Comparison of ENCODE assay signal across 22 cellular contexts in genomic region chrX:25206761-25207160, GRCh38.
DNase-seq lines count a peak whose midpoint lies in the region; ATAC-seq and TF ChIP-seq lines count a peak whose summit lies in the region.
"Had no signal": no experiment of that assay in that cellular context is flagged by ENCODE, and none has a peak within 500 bp of the region (broad histone marks: within the 10 kb centered on the region; RNA-seq: fewer than 3 reads in every experiment).

No MANE protein-coding gene starts in this region.

- H3K9me2 ChIP-seq in OCI-LY7 (ENCODE audit: insufficient read depth, low read length), result no peaks in the 10 kb centered on the region

- TF ChIP-seq CTCF in OCI-LY7 (conservative IDR thresholded peaks at IDR 0.05; ENCODE audit: low read length), result no peak

- no peaks in the 10 kb centered on the region for H3K36me3 ChIP-seq in NT2/D1 (ENCODE audit: insufficient read depth, insufficient read length, low read length)
- no peaks in the 10 kb centered on the region for H3K36me3 ChIP-seq in OCI-LY7 (ENCODE audit: insufficient read depth, low read length)
- H3K36me3 ChIP-seq: BLaER1 treated with 17β-estradiol and CSF1 and Interleukin-3, amounts not matched to agents 10 nM and 100 nM; esophagus squamous epithelium; stomach had no signal

- no peak overlapping the region for H3K27ac ChIP-seq in OCI-LY7 (ENCODE audit: low read depth, low read length, poor library complexity, severe bottlenecking)
- H3K27ac ChIP-seq: BLaER1 treated with 17β-estradiol and CSF1 and Interleukin-3, amounts not matched to agents 10 nM and 100 nM; body of pancreas; esophagus squamous epithelium; stomach had no signal

- no peak overlapping the region for H2AFZ ChIP-seq in OCI-LY7 (ENCODE audit: low read length)

- no peak overlapping the region for H3K4me2 ChIP-seq in OCI-LY7 (ENCODE audit: low read length)
- H3K4me2 ChIP-seq: BLaER1 treated with 17β-estradiol and CSF1 and Interleukin-3, amounts not matched to agents 10 nM and 100 nM had no signal

- DNase-seq in ELR (ENCODE audit: low read depth) (peak; percentile 54), NT2/D1 (ENCODE audit: low read depth, low spot score) (peak; percentile 2), dedifferentiated amniotic fluid mesenchymal stem cell (ENCODE audit: extremely low spot score) (peak; percentile 50), non-pigmented ciliary epithelial cell (ENCODE audit: low read depth) (peak; percentile 1), GF-D8 (lab: John Stamatoyannopoulos, UW) (no peak), OCI-LY7 (ENCODE audit: low spot score) (no peak), activated T-cell treated with anti-CD3 and anti-CD28 coated beads for 4 hours (no peak)
- DNase-seq: activated CD8-positive, alpha-beta memory T cell treated with anti-CD3 and anti-CD28 coated beads, Interleukin-2, amount 10 ng/mL, durations not matched to agents 7 days and 5 days; activated gamma-delta T cell; body of pancreas; DMS79; esophagus squamous epithelium; hypothalamus; left ventricle myocardium superior; NCI-H187 treated with DMSO at 0.1 percent for 48 hours; NCI-H526; stimulated activated CD4-positive, alpha-beta T cell treated with anti-CD3 and anti-CD28 coated beads, Interleukin-15, amount 100 ng/mL, for 24 hours; stomach; T-helper 1 cell had no signal

- no peaks in the 10 kb centered on the region for H4K20me1 ChIP-seq in OCI-LY7 (ENCODE audit: insufficient read depth, low read length)
- H4K20me1 ChIP-seq: BLaER1 treated with 17β-estradiol and CSF1 and Interleukin-3, amounts not matched to agents 10 nM and 100 nM had no signal

- no peaks in the 10 kb centered on the region for H3K27me3 ChIP-seq in NT2/D1 (ENCODE audit: insufficient read depth, insufficient read length)
- H3K27me3 ChIP-seq: body of pancreas, esophagus squamous epithelium, stomach had no signal

- CTCF ChIA-PET in OCI-LY7 (lab: Charles Lee; ENCODE audit: unreplicated experiment), result no interaction called here

- POLR2A ChIA-PET in OCI-LY7 (lab: Charles Lee), result no interaction called here

- H3K4me3 ChIP-seq in NT2/D1 (ENCODE audit: insufficient read length, low read depth), result no peak overlapping the region
- H3K4me3 ChIP-seq in OCI-LY7 (ENCODE audit: low read depth, low read length, poor library complexity, severe bottlenecking), result no peak overlapping the region
- H3K4me3 ChIP-seq: BLaER1 treated with 17β-estradiol and CSF1 and Interleukin-3, amounts not matched to agents 10 nM and 100 nM; body of pancreas; esophagus squamous epithelium; stomach had no signal

- H3K79me2 ChIP-seq in OCI-LY7 (ENCODE audit: insufficient read depth, low read depth, low read length), result no peaks in the 10 kb centered on the region

- H3K4me1 ChIP-seq in NT2/D1 (ENCODE audit: insufficient read depth, insufficient read length), result no peaks in the 10 kb centered on the region
- H3K4me1 ChIP-seq in OCI-LY7 (ENCODE audit: insufficient read depth, low read length, poor library complexity, severe bottlenecking), result no peaks in the 10 kb centered on the region
- H3K4me1 ChIP-seq: BLaER1 treated with 17β-estradiol and CSF1 and Interleukin-3, amounts not matched to agents 10 nM and 100 nM; body of pancreas; esophagus squamous epithelium; stomach had no signal

- no TSS peak for BruUV-seq in OCI-LY7 (replicated peaks; lab: Mats Ljungman, UMichigan)

- ATAC-seq in HG02970 (IDR thresholded peaks at IDR 0.05; ENCODE audit: low FRiP score, unreplicated experiment), result no peak
- ATAC-seq: activated CD8-positive, alpha-beta memory T cell treated with anti-CD3 and anti-CD28 coated beads, Interleukin-2, amount 10 ng/mL, durations not matched to agents 7 days and 5 days; body of pancreas; left ventricle myocardium superior; Panc1 had no signal

- no peaks in the 10 kb centered on the region for H3K9me3 ChIP-seq in NT2/D1 (ENCODE audit: insufficient read depth, low read length)
- no peaks in the 10 kb centered on the region for H3K9me3 ChIP-seq in OCI-LY7 (ENCODE audit: low read length)
- H3K9me3 ChIP-seq: body of pancreas, esophagus squamous epithelium had no signal

- no peak overlapping the region for H3K9ac ChIP-seq in NT2/D1 (ENCODE audit: insufficient read length, low read depth)
- H3K9ac ChIP-seq: BLaER1 treated with 17β-estradiol and CSF1 and Interleukin-3, amounts not matched to agents 10 nM and 100 nM had no signal

- intact Hi-C loops in OCI-LY7 (cut with micrococcal nuclease; ENCODE audit: unreplicated experiment), result no loop called here

Comparison
In these comparisons a context has a peak if more than half of its experiments do, and no peak if none do; other contexts are left out.
1. DNase-seq: peak in ELR (single experiment), NT2/D1 (single experiment), dedifferentiated amniotic fluid mesenchymal stem cell (single experiment) and non-pigmented ciliary epithelial cell (single experiment); none in GF-D8 (single experiment), OCI-LY7 (single experiment) and activated T-cell treated with anti-CD3 and anti-CD28 coated beads for 4 hours (single experiment).